Comparison of ENCODE assay signal across 8 cellular contexts in genomic region chr17:78168906-78169793, GRCh38. TPM values are rescaled to one million over a fixed set of nuclear protein-coding genes. Genes with fewer than 3 reads are reported as not detected.
DNase-seq lines count a peak whose midpoint lies in the region; ATAC-seq, FAIRE-seq and TF ChIP-seq lines count a peak whose summit lies in the region.

No MANE protein-coding gene starts in this region.

- H3K9me3 ChIP-seq in BE2C = no peaks in the 10 kb centered on the region

- TF ChIP-seq CTCF in BE2C (IDR thresholded peaks at IDR 0.05; ENCODE audit: low read depth, low read length) (no peak), activated B cell treated with CpG ODN at 0.5 μM for 24 hours (IDR thresholded peaks at IDR 0.05) (no peak), chondrocyte (IDR thresholded peaks at IDR 0.05) (no peak)

- TF ChIP-seq RAD21 in Ishikawa (IDR thresholded peaks at IDR 0.05; ENCODE audit: low read depth) = no peak

- POLR2A ChIA-PET in activated B cell treated with CpG ODN at 0.5 μM for 24 hours (lab: Charles Lee) = interaction anchor here (0.5 to 33.1 kb wide), 12 partner anchors 10 to 1012 kb away, joined by 3 to 2404 read pairs (median 4); partner anchors contain the start of genes C17orf99, TMC6, TMC8 and TMEM235

- no peaks in the 10 kb centered on the region for H3K9me3 Mint-ChIP-seq in activated B cell treated with CpG ODN at 0.5 μM for 24 hours
- no peaks in the 10 kb centered on the region for H3K9me3 Mint-ChIP-seq in chondrocyte (ENCODE audit: low read depth)

- H3K4me3 ChIP-seq in BE2C (ENCODE audit: low read depth, low read length) = peak overlapping the region; percentile 57

- H3K27me3 ChIP-seq in BE2C = no peaks in the 10 kb centered on the region

- CTCF ChIA-PET in activated B cell treated with CpG ODN at 0.5 μM for 24 hours (lab: Charles Lee) = interaction anchor here (1.0 to 1.1 kb wide), 2 partner anchors 27 to 34 kb away, joined by 3 to 4 read pairs; no protein-coding TSS in a partner anchor

- H3K27ac Mint-ChIP-seq in activated B cell treated with CpG ODN at 0.5 μM for 24 hours (peak overlapping the region; percentile 90), chondrocyte (ENCODE audit: unreplicated experiment) (no peak overlapping the region)

- intact Hi-C loops in activated B cell treated with CpG ODN at 0.5 μM for 24 hours (cut with micrococcal nuclease) = loop anchor here (1.0 kb wide), 4 partner anchors 14 to 42 kb away; no protein-coding TSS in a partner anchor

- DNase-seq in BE2C = peak; percentile 56
- no peak for DNase-seq in GM19239 (ENCODE audit: insufficient read length, low spot score)
- peak; percentile 41 for DNase-seq in activated B cell treated with CpG ODN at 0.5 μM for 24 hours
- no peak for DNase-seq in chondrocyte (ENCODE audit: low spot score)
- DNase-seq in left lobe of liver (ENCODE audit: low spot score) = peak; percentile 69
- peak; percentile 64 to 66 for DNase-seq in stimulated activated CD4-positive, alpha-beta T cell treated with anti-CD3 and anti-CD28 coated beads, Interleukin-4, amount 100 ng/mL, for 4 hours
- no peak for DNase-seq in NK-92 treated with Interleukin-12 subunit alpha and Interleukin-12 subunit beta, amount 100 ng/mL, for 24 hours (lab: John Stamatoyannopoulos, UW)

- H3K36me3 ChIP-seq in BE2C = peaks cover 1% of the 10 kb centered on the region

- H3K4me1 Mint-ChIP-seq in activated B cell treated with CpG ODN at 0.5 μM for 24 hours (peaks cover 58% of the 10 kb centered on the region), chondrocyte (ENCODE audit: low read depth) (peaks cover 21% of the 10 kb centered on the region)

- no peak for TF ChIP-seq EP300 in Ishikawa (IDR thresholded peaks at IDR 0.05; ENCODE audit: borderline replicate concordance)

- no peaks in the 10 kb centered on the region for H3K4me1 ChIP-seq in BE2C

- H3K4me3 Mint-ChIP-seq in activated B cell treated with CpG ODN at 0.5 μM for 24 hours (peak overlapping the region; percentile 84), chondrocyte (ENCODE audit: unreplicated experiment) (peak overlapping the region; percentile 71)

- peaks cover 49% of the 10 kb centered on the region for H3K36me3 Mint-ChIP-seq in activated B cell treated with CpG ODN at 0.5 μM for 24 hours (ENCODE audit: low read depth)
- peaks cover 3% of the 10 kb centered on the region for H3K36me3 Mint-ChIP-seq in chondrocyte (ENCODE audit: low read depth)

- ATAC-seq in activated B cell treated with CpG ODN at 0.5 μM for 24 hours (ENCODE audit: low read depth) (peak; percentile 23), left lobe of liver (peak; percentile 64)

- FAIRE-seq in GM19239 (lab: Jason Lieb, UNC) = peak; percentile 73

- H3K27me3 Mint-ChIP-seq in activated B cell treated with CpG ODN at 0.5 μM for 24 hours = no peaks in the 10 kb centered on the region
- H3K27me3 Mint-ChIP-seq in chondrocyte (ENCODE audit: low read depth) = no peaks in the 10 kb centered on the region

TF ChIP-seq in Ishikawa, 13 proteins besides CTCF, POLR2A, EP300 and RAD21:
- TF ChIP-seq CREB1 (IDR thresholded peaks at IDR 0.05; ENCODE audit: low read depth) (no peak), TEAD4 (IDR thresholded peaks at IDR 0.05) (no peak), CEBPB (IDR thresholded peaks at IDR 0.05) (no peak), ZBTB7A (IDR thresholded peaks at IDR 0.05; ENCODE audit: low read depth) (0 out of 2 replicates have a peak, but pooled peaks have one; percentile 61), TAF1 (IDR thresholded peaks at IDR 0.05; ENCODE audit: low read depth) (no peak), YY1 (IDR thresholded peaks at IDR 0.05; ENCODE audit: low read depth) (0 out of 2 replicates have a peak, but pooled peaks have one; percentile 31), REST (IDR thresholded peaks at IDR 0.05; ENCODE audit: low read depth) (no peak), NFIC (IDR thresholded peaks at IDR 0.05) (no peak), FOXM1 (IDR thresholded peaks at IDR 0.05; ENCODE audit: borderline replicate concordance, low read depth) (no peak), TCF12 (IDR thresholded peaks at IDR 0.05; ENCODE audit: low read depth) (0 out of 2 replicates have a peak, but pooled peaks have one; percentile 2), EGR1 (IDR thresholded peaks at IDR 0.05) (no peak)
- TF ChIP-seq, protein P1, sequence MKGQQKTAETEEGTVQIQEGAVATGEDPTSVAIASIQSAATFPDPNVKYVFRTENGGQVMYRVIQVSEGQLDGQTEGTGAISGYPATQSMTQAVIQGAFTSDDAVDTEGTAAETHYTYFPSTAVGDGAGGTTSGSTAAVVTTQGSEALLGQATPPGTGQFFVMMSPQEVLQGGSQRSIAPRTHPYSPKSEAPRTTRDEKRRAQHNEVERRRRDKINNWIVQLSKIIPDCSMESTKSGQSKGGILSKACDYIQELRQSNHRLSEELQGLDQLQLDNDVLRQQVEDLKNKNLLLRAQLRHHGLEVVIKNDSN (IDR thresholded peaks at IDR 0.05) = peak; percentile 43
- TF ChIP-seq, protein P2, sequence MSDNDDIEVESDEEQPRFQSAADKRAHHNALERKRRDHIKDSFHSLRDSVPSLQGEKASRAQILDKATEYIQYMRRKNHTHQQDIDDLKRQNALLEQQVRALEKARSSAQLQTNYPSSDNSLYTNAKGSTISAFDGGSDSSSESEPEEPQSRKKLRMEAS (IDR thresholded peaks at IDR 0.05) = 0 out of 2 replicates have a peak, but pooled peaks have one; percentile 44
TF ChIP-seq in Ishikawa: peak in this region for 5.

RNA-seq across cellular contexts. Expression of gene SYNGR2, which starts 0.8 kb away (rescaled TPM):
- 76.9 TPM for polyA plus RNA-seq in BE2C (2012; ENCODE audit: insufficient read depth, insufficient read length, low read depth)
- total RNA-seq in activated B cell treated with CpG ODN at 0.5 μM for 24 hours (636 and 647 TPM in 2 replicates), chondrocyte (35.1 to 57.6 TPM (median 52.3 TPM) in 3 replicates), left lobe of liver (44.1 TPM)

RNA-seq across cellular contexts. Expression of gene TK1, which starts 17.7 kb away (rescaled TPM):
- polyA plus RNA-seq in BE2C (2012; ENCODE audit: insufficient read depth, insufficient read length, low read depth) = 22.1 TPM
- total RNA-seq in activated B cell treated with CpG ODN at 0.5 μM for 24 hours (3.8 TPM in 2 replicates), chondrocyte (21.1 to 29.5 TPM (median 23.4 TPM) in 3 replicates), left lobe of liver (2.6 TPM)

RNA-seq across cellular contexts. Expression of gene AFMID, which starts 18.0 kb away (rescaled TPM):
- 36.4 TPM for polyA plus RNA-seq in BE2C (2012; ENCODE audit: insufficient read depth, insufficient read length, low read depth)
- total RNA-seq in activated B cell treated with CpG ODN at 0.5 μM for 24 hours (11.2 and 15.4 TPM in 2 replicates), chondrocyte (25.5 to 31.7 TPM (median 28.3 TPM) in 3 replicates), left lobe of liver (145 TPM)

RNA-seq across cellular contexts. Expression of gene C17orf99, which starts 23.0 kb away (rescaled TPM):
- not detected for polyA plus RNA-seq in BE2C (2012; ENCODE audit: insufficient read depth, insufficient read length, low read depth)
- total RNA-seq in activated B cell treated with CpG ODN at 0.5 μM for 24 hours = 5.2 and 7.1 TPM in 2 replicates
- total RNA-seq in chondrocyte = not detected in 3 replicates
- total RNA-seq in left lobe of liver = not detected

RNA-seq across cellular contexts. Expression of gene TMC8, which starts 38.6 kb away (rescaled TPM):
- 2.8 TPM for polyA plus RNA-seq in BE2C (2012; ENCODE audit: insufficient read depth, insufficient read length, low read depth)
- total RNA-seq in activated B cell treated with CpG ODN at 0.5 μM for 24 hours = 166 and 181 TPM in 2 replicates
- total RNA-seq in chondrocyte = 0.40 to 0.97 TPM in 2 of 3 replicates, not detected in the other
- total RNA-seq in left lobe of liver = 3.9 TPM

Comparison
In these comparisons a context has a peak if more than half of its experiments do, and no peak if none do; other contexts are left out.
1. DNase-seq: peak in BE2C (single experiment), activated B cell treated with CpG ODN at 0.5 μM for 24 hours (single experiment), left lobe of liver (single experiment) and stimulated activated CD4-positive, alpha-beta T cell treated with anti-CD3 and anti-CD28 coated beads, Interleukin-4, amount 100 ng/mL, for 4 hours (2 of 2); none in GM19239 (single experiment), chondrocyte (single experiment) and NK-92 treated with Interleukin-12 subunit alpha and Interleukin-12 subunit beta, amount 100 ng/mL, for 24 hours (single experiment).
2. RNA of gene SYNGR2, which starts 0.8 kb away (total RNA-seq): 636 to 647 TPM in activated B cell treated with CpG ODN at 0.5 μM for 24 hours; 35.1 to 57.6 TPM in chondrocyte and 44.1 TPM in left lobe of liver (single experiment); every median in the first group is over 10 times any median in the second.